Comparison of ENCODE assay signal across 1 cellular context in genomic region chrX:18886344-18887161, GRCh38.
TF ChIP-seq lines count a peak whose summit lies in the region.

No MANE protein-coding gene starts in this region.

TF ChIP-seq in HepG2, 621 proteins besides CTCF, POLR2A, EP300 and RAD21 (continued from another document):
- 0 out of 4 replicates have a peak, but pooled peaks of 1 of the 2 experiments have one; percentile 12 for TF ChIP-seq HMGXB4 (CRISPR knock-in tag; IDR thresholded peaks at IDR 0.05; ENCODE audit: borderline replicate concordance in 1 of 2, low read depth in 1 of 2)
- no peak for TF ChIP-seq MXI1 (IDR thresholded peaks at IDR 0.05; ENCODE audit: borderline replicate concordance, low read depth, low read length)
- TF ChIP-seq REXO4 (CRISPR knock-in tag; IDR thresholded peaks at IDR 0.05; ENCODE audit: borderline replicate concordance) = no peak
- no peak for TF ChIP-seq ZNF598 (CRISPR knock-in tag; IDR thresholded peaks at IDR 0.05; ENCODE audit: borderline replicate concordance)
- TF ChIP-seq KLF6 (CRISPR knock-in tag; IDR thresholded peaks at IDR 0.05) = no peak
- no peak for TF ChIP-seq ZSCAN29 (CRISPR knock-in tag; conservative IDR thresholded peaks at IDR 0.05)
- TF ChIP-seq MXD4 (CRISPR knock-in tag; IDR thresholded peaks at IDR 0.05) = no peak
- 0 out of 2 replicates have a peak, but pooled peaks have one; percentile 20 for TF ChIP-seq POLR2G (IDR thresholded peaks at IDR 0.05; ENCODE audit: low read depth, low read length)
- no peak for TF ChIP-seq ZNF652 (CRISPR knock-in tag; IDR thresholded peaks at IDR 0.05; ENCODE audit: borderline replicate concordance, low read depth)
- TF ChIP-seq BORCS8-MEF2B (CRISPR knock-in tag; IDR thresholded peaks at IDR 0.05) = 0 out of 2 replicates have a peak, but pooled peaks have one; percentile 22
- no peak for TF ChIP-seq KMT2B (CRISPR knock-in tag; IDR thresholded peaks at IDR 0.05)
- TF ChIP-seq CSRNP2 (CRISPR knock-in tag; conservative IDR thresholded peaks at IDR 0.05; ENCODE audit: low read depth) = no peak
- TF ChIP-seq MZF1 (CRISPR knock-in tag; IDR thresholded peaks at IDR 0.05; ENCODE audit: borderline replicate concordance) = no peak
- no peak for TF ChIP-seq ZNF556 (CRISPR knock-in tag; IDR thresholded peaks at IDR 0.05; ENCODE audit: borderline replicate concordance)
- no peak for TF ChIP-seq ZFP41 (CRISPR knock-in tag; IDR thresholded peaks at IDR 0.05; ENCODE audit: borderline replicate concordance)
- no peak for TF ChIP-seq ZNF781 (CRISPR knock-in tag; IDR thresholded peaks at IDR 0.05; ENCODE audit: borderline replicate concordance, not compliant biosample characterization)
- TF ChIP-seq TGIF2 (CRISPR knock-in tag; IDR thresholded peaks at IDR 0.05) = 0 out of 2 replicates have a peak, but pooled peaks have one; percentile 19
- TF ChIP-seq SP2 (CRISPR knock-in tag; IDR thresholded peaks at IDR 0.05) = no peak
- TF ChIP-seq SALL1 (CRISPR knock-in tag; IDR thresholded peaks at IDR 0.05) = no peak
- 0 out of 2 replicates have a peak, but pooled peaks have one; percentile 42 for TF ChIP-seq MEIS1 (CRISPR knock-in tag; IDR thresholded peaks at IDR 0.05; ENCODE audit: borderline replicate concordance)
- no peak for TF ChIP-seq ARNTL (CRISPR knock-in tag; IDR thresholded peaks at IDR 0.05)
- TF ChIP-seq ZNF33A (CRISPR knock-in tag; IDR thresholded peaks at IDR 0.05; ENCODE audit: borderline replicate concordance) = no peak
- TF ChIP-seq TP53 (CRISPR knock-in tag; conservative IDR thresholded peaks at IDR 0.05) = no peak
- 0 out of 2 replicates have a peak, but pooled peaks have one; percentile 24 for TF ChIP-seq NR2F6 (IDR thresholded peaks at IDR 0.05)
- TF ChIP-seq NR2F6 (CRISPR knock-in tag; IDR thresholded peaks at IDR 0.05) = 0 out of 2 replicates have a peak, but pooled peaks have one; percentile 11
- no peak for TF ChIP-seq NR0B2 (CRISPR knock-in tag; IDR thresholded peaks at IDR 0.05)
- TF ChIP-seq SRSF9 (IDR thresholded peaks at IDR 0.05; ENCODE audit: borderline replicate concordance, insufficient read depth, low read depth, low read length, poor library complexity, severe bottlenecking) = no peak
- 0 out of 2 replicates have a peak, but pooled peaks have one; percentile 20 for TF ChIP-seq POGK (CRISPR knock-in tag; conservative IDR thresholded peaks at IDR 0.05)
- TF ChIP-seq STAG1 (CRISPR knock-in tag; IDR thresholded peaks at IDR 0.05) = peak; percentile 45
- no peak for TF ChIP-seq BCL6 (CRISPR knock-in tag; IDR thresholded peaks at IDR 0.05)
- no peak for TF ChIP-seq THAP7 (CRISPR knock-in tag; IDR thresholded peaks at IDR 0.05)
